Comparison of ENCODE assay signal across 22 cellular contexts in genomic region chrX:3680459-3680858, GRCh38.
"Had no signal": no experiment of that assay in that cellular context is flagged by ENCODE, and none has a peak within 500 bp of the region (broad histone marks: within the 10 kb centered on the region; RNA-seq: fewer than 3 reads in every experiment).

No MANE protein-coding gene starts in this region.

- H3K4me3 Mint-ChIP-seq: activated CD8-positive, alpha-beta memory T cell treated with anti-CD3 and anti-CD28 coated beads, Interleukin-2, amount 10 ng/mL, durations not matched to agents 7 days and 5 days; activated CD8-positive, alpha-beta T cell treated with anti-CD3 and anti-CD28 coated beads, Interleukin-2, amount 10 ng/mL, durations not matched to agents 7 days and 5 days; activated naive CD4-positive, alpha-beta T cell treated with anti-CD3 and anti-CD28 coated beads, Interleukin-2, amount 50 U/mL, for 24 hours; activated T-cell treated with anti-CD3 and anti-CD28 coated beads, Interleukin-2, amount 50 U/mL, for 24 hours; activated T-helper 1 cell treated with anti-CD3 and anti-CD28 coated beads, Interleukin-12 subunit alpha, Interleukin-12 subunit beta, Interleukin-2, Interleukin-4 antibody, amounts not matched to agents 30 ng/mL and 10 ng/mL and 1 ng/mL, durations not matched to agents 14 hours and 24 hours and 36 hours; brain had no signal

- H3K36me3 Mint-ChIP-seq: activated naive CD4-positive, alpha-beta T cell treated with anti-CD3 and anti-CD28 coated beads, Interleukin-2, amount 50 U/mL, for 24 hours had no signal

- H3K27ac Mint-ChIP-seq: activated CD8-positive, alpha-beta memory T cell treated with anti-CD3 and anti-CD28 coated beads, Interleukin-2, amount 10 ng/mL, durations not matched to agents 7 days and 5 days; activated CD8-positive, alpha-beta T cell treated with anti-CD3 and anti-CD28 coated beads, Interleukin-2, amount 10 ng/mL, durations not matched to agents 7 days and 5 days; activated naive CD4-positive, alpha-beta T cell treated with anti-CD3 and anti-CD28 coated beads, Interleukin-2, amount 50 U/mL, for 24 hours; activated T-helper 1 cell treated with anti-CD3 and anti-CD28 coated beads, Interleukin-12 subunit alpha, Interleukin-12 subunit beta, Interleukin-2, Interleukin-4 antibody, amounts not matched to agents 30 ng/mL and 10 ng/mL and 1 ng/mL, durations not matched to agents 14 hours and 24 hours and 36 hours; brain had no signal

- DNase-seq: activated CD4-positive, alpha-beta T cell treated with anti-CD3 and anti-CD28 coated beads for 4 hours; activated CD4-positive, alpha-beta T cell treated with anti-CD3 and anti-CD28 coated beads, Interleukin-2, amount 50 U/mL, for 4 hours; activated CD8-positive, alpha-beta memory T cell treated with anti-CD3 and anti-CD28 coated beads, Interleukin-2, amount 10 ng/mL, durations not matched to agents 7 days and 5 days; activated CD8-positive, alpha-beta T cell treated with anti-CD3 and anti-CD28 coated beads, Interleukin-2, amount 10 ng/mL, durations not matched to agents 7 days and 5 days; activated effector memory CD4-positive, alpha-beta T cell treated with Interleukin-2 at 50 U/mL for 16 hours; activated naive CD4-positive, alpha-beta T cell; activated T-cell treated with anti-CD3 and anti-CD28 coated beads, Interleukin-2, amount 50 U/mL, for 24 hours; aorta; MM.1S; NCI-H1105; NCI-H1436; NCI-H1694 treated with DMSO at 0.1 percent for 48 hours; NCI-H2029 treated with DMSO at 0.1 percent for 48 hours; NCI-H510A treated with DMSO at 0.1 percent for 48 hours; NCI-H69; NK-92 treated with Interleukin-12 subunit alpha and Interleukin-12 subunit beta, amount 100 ng/mL, for 24 hours; SHP77 treated with DMSO at 0.1 percent for 48 hours; T-helper 2 cell; T1000 had no signal

- H3K27me3 Mint-ChIP-seq: activated CD8-positive, alpha-beta memory T cell treated with anti-CD3 and anti-CD28 coated beads, Interleukin-2, amount 10 ng/mL, durations not matched to agents 7 days and 5 days; activated naive CD4-positive, alpha-beta T cell treated with anti-CD3 and anti-CD28 coated beads, Interleukin-2, amount 50 U/mL, for 24 hours; activated T-cell treated with anti-CD3 and anti-CD28 coated beads, Interleukin-2, amount 50 U/mL, for 24 hours had no signal

- H3K9me3 Mint-ChIP-seq: activated naive CD4-positive, alpha-beta T cell treated with anti-CD3 and anti-CD28 coated beads, Interleukin-2, amount 50 U/mL, for 24 hours; activated T-cell treated with anti-CD3 and anti-CD28 coated beads, Interleukin-2, amount 50 U/mL, for 24 hours; activated T-helper 1 cell treated with anti-CD3 and anti-CD28 coated beads, Interleukin-12 subunit alpha, Interleukin-12 subunit beta, Interleukin-2, Interleukin-4 antibody, amounts not matched to agents 30 ng/mL and 10 ng/mL and 1 ng/mL, durations not matched to agents 14 hours and 24 hours and 36 hours had no signal
